21 cellular contexts compared by ENCODE assay signal in genomic region chr17:42373896-42374295, GRCh38. TPM values are rescaled to one million over a fixed set of nuclear protein-coding genes. Genes with fewer than 3 reads are reported as not detected.
DNase-seq lines count a peak whose midpoint lies in the region; ATAC-seq and TF ChIP-seq lines count a peak whose summit lies in the region.
"Had no signal": no experiment of that assay in that cellular context is flagged by ENCODE, and none has a peak within 500 bp of the region (broad histone marks: within the 10 kb centered on the region; RNA-seq: fewer than 3 reads in every experiment).

No MANE protein-coding gene starts in this region.

- no peaks in the 10 kb centered on the region for H3K27me3 ChIP-seq in cardiac muscle cell
- H3K27me3 ChIP-seq: BLaER1 had no signal

- in situ Hi-C loops in GM13976 (cut with MboI; ENCODE audit: low sequenced_read_pairs, unreplicated experiment) = no loop called here

- H3K4me1 Mint-ChIP-seq in activated CD4-positive, alpha-beta T cell treated with anti-CD3 and anti-CD28 coated beads, Interleukin-2, amount 10 ng/mL, durations not matched to agents 7 days and 5 days = peaks cover 51% of the 10 kb centered on the region
- peaks cover 33% of the 10 kb centered on the region for H3K4me1 Mint-ChIP-seq in WTC11
- H3K4me1 Mint-ChIP-seq in stimulated activated effector memory CD8-positive, alpha-beta T cell treated with anti-CD3 and anti-CD28 coated beads, Interleukin-12 subunit alpha, Interleukin-12 subunit beta, amount 100 ng/mL, for 72 hours = peaks cover 60% of the 10 kb centered on the region

- TF ChIP-seq CTCF in cardiac muscle cell (IDR thresholded peaks at IDR 0.05; ENCODE audit: low read depth, low read length) = no peak
- TF ChIP-seq CTCF in WTC11 (IDR thresholded peaks at IDR 0.05) = no peak
- no peak for TF ChIP-seq CTCF in GM13976 (IDR thresholded peaks at IDR 0.05; ENCODE audit: borderline replicate concordance, control extremely low read depth, extremely low read depth, insufficient read depth, missing control alignments)

- intact Hi-C loops in Right ventricle myocardium inferior (cut with DNase I) = no loop called here

- H3K9me3 Mint-ChIP-seq in activated CD4-positive, alpha-beta T cell treated with anti-CD3 and anti-CD28 coated beads, Interleukin-2, amount 10 ng/mL, durations not matched to agents 7 days and 5 days = no peaks in the 10 kb centered on the region
- peaks cover 6% of the 10 kb centered on the region for H3K9me3 Mint-ChIP-seq in WTC11
- no peaks in the 10 kb centered on the region for H3K9me3 Mint-ChIP-seq in stimulated activated effector memory CD8-positive, alpha-beta T cell treated with anti-CD3 and anti-CD28 coated beads, Interleukin-12 subunit alpha, Interleukin-12 subunit beta, amount 100 ng/mL, for 72 hours

- POLR2A ChIA-PET in activated CD4-positive, alpha-beta T cell treated with anti-CD3 and anti-CD28 coated beads, Interleukin-2, amount 10 ng/mL, durations not matched to agents 7 days and 5 days (lab: Charles Lee) = interaction anchor here (0.6 kb wide), 1 partner anchor 33 kb away, joined by 3 read pairs; no protein-coding TSS in a partner anchor
- POLR2A ChIA-PET in WTC11 (lab: Charles Lee) = interaction anchor here (0.7 kb wide), 1 partner anchor 22 kb away, joined by 4 read pairs; no protein-coding TSS in a partner anchor

- ATAC-seq in Right ventricle myocardium inferior (no peak), WTC11 (no peak)
- ATAC-seq in stimulated activated effector memory CD8-positive, alpha-beta T cell treated with anti-CD3 and anti-CD28 coated beads, Interleukin-12 subunit alpha, Interleukin-12 subunit beta, amount 100 ng/mL, for 72 hours = peak; percentile 37

- H3K4me1 ChIP-seq in cardiac muscle cell (ENCODE audit: low read depth) = peaks cover 18% of the 10 kb centered on the region

- H3K9me3 ChIP-seq in cardiac muscle cell (ENCODE audit: low read depth) = no peaks in the 10 kb centered on the region

- peak overlapping the region; percentile 19 for H3K27ac Mint-ChIP-seq in activated CD4-positive, alpha-beta T cell treated with anti-CD3 and anti-CD28 coated beads, Interleukin-2, amount 10 ng/mL, durations not matched to agents 7 days and 5 days
- H3K27ac Mint-ChIP-seq in WTC11 = peak overlapping the region; percentile 49
- H3K27ac Mint-ChIP-seq in stimulated activated effector memory CD8-positive, alpha-beta T cell treated with anti-CD3 and anti-CD28 coated beads, Interleukin-12 subunit alpha, Interleukin-12 subunit beta, amount 100 ng/mL, for 72 hours = no peak overlapping the region

- no peaks in the 10 kb centered on the region for H3K27me3 Mint-ChIP-seq in activated CD4-positive, alpha-beta T cell treated with anti-CD3 and anti-CD28 coated beads, Interleukin-2, amount 10 ng/mL, durations not matched to agents 7 days and 5 days
- no peaks in the 10 kb centered on the region for H3K27me3 Mint-ChIP-seq in WTC11 (ENCODE audit: low read depth)
- H3K27me3 Mint-ChIP-seq: CD4-positive, alpha-beta memory T cell had no signal

- CTCF ChIA-PET in activated CD4-positive, alpha-beta T cell treated with anti-CD3 and anti-CD28 coated beads, Interleukin-2, amount 10 ng/mL, durations not matched to agents 7 days and 5 days (lab: Charles Lee) = interaction anchor here (0.7 to 1.3 kb wide), 5 partner anchors 11 to 168 kb away, joined by 3 to 5 read pairs (median 3); no protein-coding TSS in a partner anchor
- CTCF ChIA-PET in WTC11 (lab: Charles Lee) = no interaction called here

- H3K4me3 Mint-ChIP-seq in activated CD4-positive, alpha-beta T cell treated with anti-CD3 and anti-CD28 coated beads, Interleukin-2, amount 10 ng/mL, durations not matched to agents 7 days and 5 days = no peak overlapping the region
- H3K4me3 Mint-ChIP-seq in WTC11 = no peak overlapping the region
- H3K4me3 Mint-ChIP-seq in stimulated activated effector memory CD8-positive, alpha-beta T cell treated with anti-CD3 and anti-CD28 coated beads, Interleukin-12 subunit alpha, Interleukin-12 subunit beta, amount 100 ng/mL, for 72 hours = no peak overlapping the region
- H3K4me3 Mint-ChIP-seq: CD4-positive, alpha-beta memory T cell; H9 had no signal

- H3K36me3 ChIP-seq in cardiac muscle cell = no peaks in the 10 kb centered on the region

- no peak for DNase-seq in activated CD4-positive, alpha-beta T cell treated with anti-CD3 and anti-CD28 coated beads, Interleukin-2, amount 10 ng/mL, durations not matched to agents 7 days and 5 days
- no peak for DNase-seq in activated CD4-positive, alpha-beta T cell treated with anti-CD3 and anti-CD28 coated beads for 1 hour
- DNase-seq in cardiac muscle cell (ENCODE audit: low read depth in 1 of 2, low spot score in 1 of 2) (no peak), Right ventricle myocardium inferior (ENCODE audit: missing footprints) (no peak), WTC11 (ENCODE audit: low spot score) (no peak), GM13976 (ENCODE audit: low spot score) (no peak), germinal center (ENCODE audit: low spot score) (no peak)
- DNase-seq in stimulated activated effector memory CD8-positive, alpha-beta T cell treated with anti-CD3 and anti-CD28 coated beads, Interleukin-12 subunit alpha, Interleukin-12 subunit beta, amount 100 ng/mL, for 72 hours (ENCODE audit: low spot score in 2 of 2) = no peak
- DNase-seq: Calu3; CD4-positive, alpha-beta memory T cell; GF-D8; H9; IMR-90; Karpas-422; NCI-H1417 treated with DMSO at 0.1 percent for 48 hours; NCI-H187 treated with DMSO at 0.1 percent for 48 hours; NCI-H226; NCI-H524; PC-9 had no signal

- peak overlapping the region; percentile 22 for H3K27ac ChIP-seq in cardiac muscle cell
- H3K27ac ChIP-seq: BLaER1, HL-60, PC-9 had no signal

- no peak overlapping the region for H3K4me3 ChIP-seq in cardiac muscle cell
- H3K4me3 ChIP-seq: BLaER1, PC-9 had no signal

- H3K36me3 Mint-ChIP-seq in activated CD4-positive, alpha-beta T cell treated with anti-CD3 and anti-CD28 coated beads, Interleukin-2, amount 10 ng/mL, durations not matched to agents 7 days and 5 days (ENCODE audit: low read depth) = peaks cover 23% of the 10 kb centered on the region
- H3K36me3 Mint-ChIP-seq in WTC11 = peaks cover 25% of the 10 kb centered on the region
- peaks cover 100% of the 10 kb centered on the region for H3K36me3 Mint-ChIP-seq in stimulated activated effector memory CD8-positive, alpha-beta T cell treated with anti-CD3 and anti-CD28 coated beads, Interleukin-12 subunit alpha, Interleukin-12 subunit beta, amount 100 ng/mL, for 72 hours

TF ChIP-seq in WTC11, 78 proteins besides CTCF, POLR2A, EP300 and RAD21 (continues in another document):
- TF ChIP-seq ZMAT4 (CRISPR knock-in tag; IDR thresholded peaks at IDR 0.05) (no peak), USF1 (CRISPR knock-in tag; IDR thresholded peaks at IDR 0.05) (no peak), TP53 (CRISPR knock-in tag; IDR thresholded peaks at IDR 0.05) (no peak), JAZF1 (CRISPR knock-in tag; IDR thresholded peaks at IDR 0.05) (no peak), NR1H2 (CRISPR knock-in tag; IDR thresholded peaks at IDR 0.05) (no peak), ZNF317 (CRISPR knock-in tag; IDR thresholded peaks at IDR 0.05; ENCODE audit: borderline replicate concordance, low read depth) (no peak), FOXK1 (CRISPR knock-in tag; IDR thresholded peaks at IDR 0.05) (no peak), KAT7 (CRISPR knock-in tag; IDR thresholded peaks at IDR 0.05; ENCODE audit: borderline replicate concordance) (no peak), HMGXB4 (CRISPR knock-in tag; IDR thresholded peaks at IDR 0.05) (no peak), CREM (CRISPR knock-in tag; IDR thresholded peaks at IDR 0.05) (no peak), IRF1 (CRISPR knock-in tag; IDR thresholded peaks at IDR 0.05) (no peak)

RNA-seq across cellular contexts. Expression of gene STAT3, which starts 14.3 kb away (rescaled TPM):
- 100 to 1,000 TPM; 114 to 121 TPM for total RNA-seq in activated CD4-positive, alpha-beta T cell treated with anti-CD3 and anti-CD28 coated beads, Interleukin-2, amount 10 ng/mL, durations not matched to agents 7 days and 5 days
- total RNA-seq in cardiac muscle cell (82.1 and 87.8 TPM in 2 replicates), Right ventricle myocardium inferior (183 TPM), WTC11 (2021) (74.4 to 98.0 TPM (median 74.9 TPM) in 3 replicates)
- polyA plus RNA-seq in cardiac muscle cell = 82.7 and 102 TPM in 2 replicates

RNA-seq across cellular contexts. Expression of gene CAVIN1, which starts 49.2 kb away (rescaled TPM):
- 1 to 10 TPM; 1.5 to 1.6 TPM for total RNA-seq in activated CD4-positive, alpha-beta T cell treated with anti-CD3 and anti-CD28 coated beads, Interleukin-2, amount 10 ng/mL, durations not matched to agents 7 days and 5 days
- total RNA-seq in cardiac muscle cell (47.7 and 72.3 TPM in 2 replicates), Right ventricle myocardium inferior (240 TPM), WTC11 (2021) (24.6 to 28.4 TPM (median 27.8 TPM) in 3 replicates)
- polyA plus RNA-seq in cardiac muscle cell = 40.0 and 61.3 TPM in 2 replicates
